8 cellular contexts compared by ENCODE assay signal in the genomic region with DNA sequence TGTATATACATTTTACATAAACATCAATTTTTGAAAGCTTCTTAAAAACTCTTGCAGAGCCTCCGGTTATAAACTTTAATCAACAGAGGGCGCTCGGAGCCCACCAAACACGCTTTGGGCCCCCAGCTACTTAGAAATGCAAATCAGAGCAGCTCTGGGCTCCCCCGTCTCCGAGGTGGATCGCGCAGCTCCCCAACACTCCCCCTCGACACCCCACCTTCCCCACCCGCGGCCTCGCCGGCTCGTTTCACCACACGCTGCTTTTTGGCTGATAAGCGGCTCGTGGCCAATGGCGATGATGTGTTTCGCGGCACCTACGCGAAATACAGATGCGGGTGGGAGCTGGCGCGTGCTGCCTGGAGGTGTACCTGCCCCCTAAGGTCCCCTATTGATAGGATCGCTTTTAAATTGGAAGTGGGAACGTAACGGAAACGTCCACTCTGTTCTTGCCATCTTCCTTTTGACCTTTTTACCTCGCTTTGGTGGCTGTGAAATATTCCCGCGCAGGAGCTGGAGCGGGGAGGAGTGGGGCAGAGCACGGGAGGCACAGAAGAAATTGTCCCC. TPM values are rescaled to one million over a fixed set of nuclear protein-coding genes. Genes with fewer than 3 reads are reported as not detected.
A peak's percentile ranks its signal among the peaks of the same experiment; 100 is the strongest.
DNase-seq lines count a peak whose midpoint lies in the region; ATAC-seq lines count a peak whose summit lies in the region.

No MANE protein-coding gene starts in this region.

- ATAC-seq in HG02973 (IDR thresholded peaks at IDR 0.05; ENCODE audit: unreplicated experiment) (peak; percentile 35), esophagus mucosa (no peak)

- H3K36me3 Mint-ChIP-seq in activated CD4-positive, alpha-beta memory T cell treated with anti-CD3 and anti-CD28 coated beads, Interleukin-2, amount 10 ng/mL, durations not matched to agents 7 days and 5 days (ENCODE audit: low read depth), result no peaks in the 10 kb centered on the region

- CTCF ChIA-PET in activated CD4-positive, alpha-beta memory T cell treated with anti-CD3 and anti-CD28 coated beads, Interleukin-2, amount 10 ng/mL, durations not matched to agents 7 days and 5 days (lab: Charles Lee), result interaction anchor here (0.6 to 2.8 kb wide), 25 partner anchors 9 to 1602 kb away, joined by 3 to 16 read pairs (median 3); no protein-coding TSS in a partner anchor

- H3K27ac Mint-ChIP-seq in activated CD4-positive, alpha-beta memory T cell treated with anti-CD3 and anti-CD28 coated beads, Interleukin-2, amount 10 ng/mL, durations not matched to agents 7 days and 5 days, result no peak overlapping the region

- peaks cover 66% of the 10 kb centered on the region for H3K27me3 Mint-ChIP-seq in activated CD4-positive, alpha-beta memory T cell treated with anti-CD3 and anti-CD28 coated beads, Interleukin-2, amount 10 ng/mL, durations not matched to agents 7 days and 5 days

- peaks cover 26% of the 10 kb centered on the region for H3K4me1 Mint-ChIP-seq in activated CD4-positive, alpha-beta memory T cell treated with anti-CD3 and anti-CD28 coated beads, Interleukin-2, amount 10 ng/mL, durations not matched to agents 7 days and 5 days

- peak overlapping the region; percentile 61 for H3K4me3 Mint-ChIP-seq in activated CD4-positive, alpha-beta memory T cell treated with anti-CD3 and anti-CD28 coated beads, Interleukin-2, amount 10 ng/mL, durations not matched to agents 7 days and 5 days

- POLR2A ChIA-PET in activated CD4-positive, alpha-beta memory T cell treated with anti-CD3 and anti-CD28 coated beads, Interleukin-2, amount 10 ng/mL, durations not matched to agents 7 days and 5 days (lab: Charles Lee), result interaction anchor here (0.8 kb wide), 1 partner anchor 850 kb away, joined by 3 read pairs; no protein-coding TSS in a partner anchor

- DNase-seq in COLO829 (ENCODE audit: low spot score) (peak; percentile 70), NCI-H82 (lab: John Stamatoyannopoulos, UW) (peak; percentile 91), medulla oblongata (ENCODE audit: extremely low spot score) (peak; percentile 84)
- peak; percentile 64 for DNase-seq in activated CD4-positive, alpha-beta memory T cell treated with anti-CD3 and anti-CD28 coated beads, Interleukin-2, amount 10 ng/mL, durations not matched to agents 7 days and 5 days
- DNase-seq in effector CD4-positive, alpha-beta T cell, result peak; percentile 42
- DNase-seq in stimulated activated CD4-positive, alpha-beta T cell treated with anti-CD3 and anti-CD28 coated beads, TNF-alpha, amount 100 ng/mL, for 1 hour (ENCODE audit: low read depth in 3 of 3, low spot score in 1 of 3), result peak in 2 of 3 donors; percentile 9 to 40

- H3K9me3 Mint-ChIP-seq in activated CD4-positive, alpha-beta memory T cell treated with anti-CD3 and anti-CD28 coated beads, Interleukin-2, amount 10 ng/mL, durations not matched to agents 7 days and 5 days, result no peaks in the 10 kb centered on the region

RNA-seq across cellular contexts. Expression of gene KIF26B, which starts 1.6 kb away (rescaled TPM):
- total RNA-seq in activated CD4-positive, alpha-beta memory T cell treated with anti-CD3 and anti-CD28 coated beads, Interleukin-2, amount 10 ng/mL, durations not matched to agents 7 days and 5 days, result not detected
- total RNA-seq in esophagus mucosa, result 0.56 TPM

Comparison
In these comparisons a context has a peak if more than half of its experiments do, and no peak if none do; other contexts are left out.
1. DNase-seq: peak in every context shown above with its lines; median percentile 91 in NCI-H82; 84 in medulla oblongata; 70 in COLO829; 64 in activated CD4-positive, alpha-beta memory T cell treated with anti-CD3 and anti-CD28 coated beads, Interleukin-2, amount 10 ng/mL, durations not matched to agents 7 days and 5 days; 42 in effector CD4-positive, alpha-beta T cell; 24 in stimulated activated CD4-positive, alpha-beta T cell treated with anti-CD3 and anti-CD28 coated beads, TNF-alpha, amount 100 ng/mL, for 1 hour.